Comparison of ENCODE assay signal across 17 cellular contexts in genomic region chr1:150878931-150879330, GRCh38. TPM values are rescaled to one million over a fixed set of nuclear protein-coding genes. Genes with fewer than 3 reads are reported as not detected.
"Had no signal": no experiment of that assay in that cellular context is flagged by ENCODE, and none has a peak within 500 bp of the region (broad histone marks: within the 10 kb centered on the region; RNA-seq: fewer than 3 reads in every experiment).

No MANE protein-coding gene starts in this region.

RNA-seq across cellular contexts. Expression of gene CTXND2, which starts 8.0 kb away (rescaled TPM):
- total RNA-seq: natural killer cell, occipital lobe, osteocyte, pancreas, posterior vena cava, pulmonary artery endothelial cell, sciatic nerve, skeletal muscle tissue, stomach, subcutaneous adipose tissue, temporal lobe, thoracic aorta, thyroid gland, tibial nerve, upper lobe of left lung, ureter, vagina had no signal
